In genomic region chr15:62020576-62021160, GRCh38 we compare ENCODE assay signal across 1 cellular context.
TF ChIP-seq lines count a peak whose summit lies in the region.

No MANE protein-coding gene starts in this region.

TF ChIP-seq in WTC11, 78 proteins besides CTCF, POLR2A, EP300 and RAD21 (continued from another document):
- no peak for TF ChIP-seq ZNF532 (CRISPR knock-in tag; IDR thresholded peaks at IDR 0.05; ENCODE audit: borderline replicate concordance)
- TF ChIP-seq ATF2 (CRISPR knock-in tag; IDR thresholded peaks at IDR 0.05; ENCODE audit: borderline replicate concordance, low read depth), result no peak
- TF ChIP-seq SMAD4 (CRISPR knock-in tag; IDR thresholded peaks at IDR 0.05), result no peak
- TF ChIP-seq ERG (CRISPR knock-in tag; IDR thresholded peaks at IDR 0.05), result no peak
